19 cellular contexts compared by ENCODE assay signal in the genomic region with DNA sequence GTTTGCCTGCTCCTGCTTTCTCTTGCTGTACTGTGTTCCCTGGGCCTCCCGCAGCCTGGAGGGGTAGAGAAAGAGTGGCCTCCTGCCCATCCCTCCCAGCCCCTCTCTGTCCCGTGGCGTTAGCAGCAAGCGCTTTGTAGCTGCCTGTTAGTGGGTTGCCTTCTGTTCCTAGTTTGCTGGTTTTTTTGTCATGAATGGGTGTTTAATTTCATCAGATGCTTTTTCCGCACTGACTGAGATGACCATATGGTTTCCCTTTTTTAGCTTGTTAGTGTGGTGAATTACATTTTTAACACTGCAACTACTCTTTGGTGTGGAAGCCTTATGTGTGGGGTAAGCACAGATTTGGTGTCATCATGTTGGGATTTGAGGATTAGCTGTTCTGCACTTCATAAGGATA. TPM values are rescaled to one million over a fixed set of nuclear protein-coding genes. Genes with fewer than 3 reads are reported as not detected.
DNase-seq lines count a peak whose midpoint lies in the region; ATAC-seq, FAIRE-seq and TF ChIP-seq lines count a peak whose summit lies in the region.
"Had no signal": no experiment of that assay in that cellular context is flagged by ENCODE, and none has a peak within 500 bp of the region (broad histone marks: within the 10 kb centered on the region; RNA-seq: fewer than 3 reads in every experiment).

No MANE protein-coding gene starts in this region.

- H3K27me3 Mint-ChIP-seq in GM23338 (ENCODE audit: insufficient read depth, low read depth, poor library complexity), result peaks cover 1% of the 10 kb centered on the region
- H3K27me3 Mint-ChIP-seq in CD4-positive, alpha-beta T cell, result no peaks in the 10 kb centered on the region
- peaks cover 9% of the 10 kb centered on the region for H3K27me3 Mint-ChIP-seq in activated CD8-positive, alpha-beta T cell treated with anti-CD3 and anti-CD28 coated beads, Interleukin-2, amount 10 ng/mL, durations not matched to agents 7 days and 5 days (ENCODE audit: low read depth)

- H3K27ac ChIP-seq in GM23338 (ENCODE audit: low read depth) (no peak overlapping the region), gastrocnemius medialis (peak overlapping the region; percentile 0 to 78 (median 18))
- H3K27ac ChIP-seq in CD4-positive, alpha-beta T cell (ENCODE audit: low read depth, low read length), result no peak overlapping the region
- H3K27ac ChIP-seq: foreskin keratinocyte, prostate gland had no signal

- H3F3A ChIP-seq in GM23338 (replicated peaks; ENCODE audit: low read depth), result no peaks in the 10 kb centered on the region

- POLR2A ChIA-PET in CD4-positive, alpha-beta T cell (lab: Charles Lee), result no interaction called here
- POLR2A ChIA-PET in activated CD8-positive, alpha-beta T cell treated with anti-CD3 and anti-CD28 coated beads, Interleukin-2, amount 10 ng/mL, durations not matched to agents 7 days and 5 days (lab: Charles Lee), result no interaction called here

- no peak overlapping the region for H3K4me2 ChIP-seq in GM23338

- peaks cover 3% of the 10 kb centered on the region; the same call in 1 of the 2 replicates for H3K9me2 ChIP-seq in GM23338 (ENCODE audit: insufficient read depth)

- TF ChIP-seq CTCF in GM23338 (conservative IDR thresholded peaks at IDR 0.05; ENCODE audit: low read depth in 2 of 2), result no peak
- TF ChIP-seq CTCF in gastrocnemius medialis (IDR thresholded peaks at IDR 0.05 in 4 of 5, conservative IDR thresholded peaks at IDR 0.05 in 1 of 5), result no peak
- TF ChIP-seq CTCF in CD4-positive, alpha-beta T cell (IDR thresholded peaks at IDR 0.05), result no peak

- peaks cover 7% of the 10 kb centered on the region for H4K20me1 ChIP-seq in GM23338 (replicated peaks; ENCODE audit: insufficient read depth)

- H3K4me1 ChIP-seq in GM23338 (ENCODE audit: insufficient read depth) (peaks cover 10% of the 10 kb centered on the region), gastrocnemius medialis (peaks cover 20% of the 10 kb centered on the region in 2 donors)
- H3K4me1 ChIP-seq: prostate gland had no signal

- TF ChIP-seq POLR2A in gastrocnemius medialis (IDR thresholded peaks at IDR 0.05), result no peak

- intact Hi-C loops in gastrocnemius medialis (cut with DNase I; ENCODE audit: low total_unique reads), result no loop called here
- intact Hi-C loops in CD4-positive, alpha-beta T cell (cut with DNase I, micrococcal nuclease), result no loop called here

- H3K79me2 ChIP-seq in GM23338 (replicated peaks; ENCODE audit: insufficient read depth), result peaks cover 93% of the 10 kb centered on the region

- in situ Hi-C loops in gastrocnemius medialis (cut with MboI; ENCODE audit: low sequenced_read_pairs in 4 of 4), result no loop called here

- no peaks in the 10 kb centered on the region for H3K36me3 Mint-ChIP-seq in GM23338 (ENCODE audit: low read depth)
- H3K36me3 Mint-ChIP-seq in CD4-positive, alpha-beta T cell (ENCODE audit: low read depth), result no peaks in the 10 kb centered on the region
- no peaks in the 10 kb centered on the region for H3K36me3 Mint-ChIP-seq in activated CD8-positive, alpha-beta T cell treated with anti-CD3 and anti-CD28 coated beads, Interleukin-2, amount 10 ng/mL, durations not matched to agents 7 days and 5 days (ENCODE audit: low read depth)
- H3K36me3 Mint-ChIP-seq: activated CD4-positive, alpha-beta memory T cell treated with anti-CD3 and anti-CD28 coated beads for 36 hours; CD14-positive monocyte; mesothelial cell of epicardium had no signal

- ATAC-seq in GM23338 (peak; percentile 21; the same call in 1 of the 3 replicates), gastrocnemius medialis (no peak), GM21786 (IDR thresholded peaks at IDR 0.05; ENCODE audit: unreplicated experiment) (no peak)
- ATAC-seq in CD4-positive, alpha-beta T cell (ENCODE audit: poor library complexity), result no peak
- no peak for ATAC-seq in activated CD8-positive, alpha-beta T cell treated with anti-CD3 and anti-CD28 coated beads, Interleukin-2, amount 10 ng/mL, durations not matched to agents 7 days and 5 days
- ATAC-seq: foreskin keratinocyte had no signal

- CTCF ChIA-PET in CD4-positive, alpha-beta T cell (lab: Charles Lee), result no interaction called here
- CTCF ChIA-PET in activated CD8-positive, alpha-beta T cell treated with anti-CD3 and anti-CD28 coated beads, Interleukin-2, amount 10 ng/mL, durations not matched to agents 7 days and 5 days (lab: Charles Lee), result no interaction called here

- H3K9me3 ChIP-seq in gastrocnemius medialis, result no peaks in the 10 kb centered on the region
- no peaks in the 10 kb centered on the region for H3K9me3 ChIP-seq in CD4-positive, alpha-beta T cell (ENCODE audit: control insufficient read depth, low read length)
- H3K9me3 ChIP-seq: prostate gland had no signal

- FAIRE-seq in RCC 7860 (lab: Jason Lieb, UNC), result no peak
- FAIRE-seq: GM12891 had no signal

- no peaks in the 10 kb centered on the region for H3K36me3 ChIP-seq in GM23338 (ENCODE audit: insufficient read depth)
- H3K36me3 ChIP-seq in gastrocnemius medialis, result no peaks in the 10 kb centered on the region
- H3K36me3 ChIP-seq: prostate gland had no signal

- H3K4me1 Mint-ChIP-seq in GM23338, result peaks cover 23% of the 10 kb centered on the region
- no peaks in the 10 kb centered on the region for H3K4me1 Mint-ChIP-seq in CD4-positive, alpha-beta T cell (ENCODE audit: low read depth)
- no peaks in the 10 kb centered on the region for H3K4me1 Mint-ChIP-seq in activated CD8-positive, alpha-beta T cell treated with anti-CD3 and anti-CD28 coated beads, Interleukin-2, amount 10 ng/mL, durations not matched to agents 7 days and 5 days (ENCODE audit: low read depth)

- DNase-seq in GM23338 (ENCODE audit: low spot score) (no peak), NCI-H69 (lab: John Stamatoyannopoulos, UW) (peak; percentile 51), fibroblast of the conjunctiva (ENCODE audit: low read depth) (peak; percentile 71), gastrocnemius medialis (no peak), RCC 7860 (ENCODE audit: low spot score) (no peak)
- DNase-seq in CD4-positive, alpha-beta T cell, result no peak
- DNase-seq in activated CD8-positive, alpha-beta T cell treated with anti-CD3 and anti-CD28 coated beads, Interleukin-2, amount 10 ng/mL, durations not matched to agents 7 days and 5 days, result no peak
- DNase-seq: activated CD4-positive, alpha-beta memory T cell treated with anti-CD3 and anti-CD28 coated beads for 36 hours; activated effector memory CD4-positive, alpha-beta T cell treated with anti-CD3 and anti-CD28 coated beads, Interleukin-2, amount 50 U/mL, for 16 hours; EL; foreskin keratinocyte; NCI-H1092; NCI-H510A; T-helper 9 cell had no signal

- no peak overlapping the region for H3K4me3 ChIP-seq in GM23338
- no peak overlapping the region for H3K4me3 ChIP-seq in gastrocnemius medialis
- H3K4me3 ChIP-seq: prostate gland had no signal

- no peak overlapping the region for H3K27ac Mint-ChIP-seq in GM23338
- no peak overlapping the region for H3K27ac Mint-ChIP-seq in CD4-positive, alpha-beta T cell
- no peak overlapping the region for H3K27ac Mint-ChIP-seq in activated CD8-positive, alpha-beta T cell treated with anti-CD3 and anti-CD28 coated beads, Interleukin-2, amount 10 ng/mL, durations not matched to agents 7 days and 5 days
- H3K27ac Mint-ChIP-seq: activated CD4-positive, alpha-beta memory T cell treated with anti-CD3 and anti-CD28 coated beads for 36 hours; mesothelial cell of epicardium had no signal

- H3K4me3 Mint-ChIP-seq in GM23338, result no peak overlapping the region
- H3K4me3 Mint-ChIP-seq in CD4-positive, alpha-beta T cell, result no peak overlapping the region
- H3K4me3 Mint-ChIP-seq in activated CD8-positive, alpha-beta T cell treated with anti-CD3 and anti-CD28 coated beads, Interleukin-2, amount 10 ng/mL, durations not matched to agents 7 days and 5 days, result no peak overlapping the region
- H3K4me3 Mint-ChIP-seq: activated CD4-positive, alpha-beta memory T cell treated with anti-CD3 and anti-CD28 coated beads for 36 hours; CD14-positive monocyte; mesothelial cell of epicardium had no signal

- H3K27me3 ChIP-seq in GM23338 (ENCODE audit: insufficient read depth), result no peaks in the 10 kb centered on the region
- H3K27me3 ChIP-seq in gastrocnemius medialis, result no peaks in the 10 kb centered on the region
- no peaks in the 10 kb centered on the region for H3K27me3 ChIP-seq in CD4-positive, alpha-beta T cell (ENCODE audit: control insufficient read depth, insufficient read depth, low read length)
- H3K27me3 ChIP-seq: foreskin keratinocyte had no signal

- H3K9me3 Mint-ChIP-seq in GM23338, result no peaks in the 10 kb centered on the region; the same call in 2 of the 3 replicates
- H3K9me3 Mint-ChIP-seq in CD4-positive, alpha-beta T cell, result no peaks in the 10 kb centered on the region
- no peaks in the 10 kb centered on the region for H3K9me3 Mint-ChIP-seq in activated CD8-positive, alpha-beta T cell treated with anti-CD3 and anti-CD28 coated beads, Interleukin-2, amount 10 ng/mL, durations not matched to agents 7 days and 5 days (ENCODE audit: insufficient read depth)
- H3K9me3 Mint-ChIP-seq: activated CD4-positive, alpha-beta memory T cell treated with anti-CD3 and anti-CD28 coated beads for 36 hours; mesothelial cell of epicardium had no signal

- no peak overlapping the region for H2AFZ ChIP-seq in GM23338

TF ChIP-seq in GM23338, 12 proteins besides CTCF, POLR2A, EP300 and RAD21:
- no peak for TF ChIP-seq EZH2phosphoT487 (IDR thresholded peaks at IDR 0.05; ENCODE audit: unreplicated experiment)

RNA-seq across cellular contexts. Expression of a gene that starts 32.3 kb away (rescaled TPM):
- 15.6 and 16.5 TPM in 2 replicates for total RNA-seq in GM23338 (2014; rRNA removed; shearing (Covaris generic))
- 2.6 and 3.2 TPM in 2 replicates for polyA plus RNA-seq in GM23338 (2016; fragmentation: Nextera tagmentation; extraction: Ambion mirVana)
- 1 to 10 TPM; 1.9 to 4.0 (median 3.4) TPM for total RNA-seq in gastrocnemius medialis
- under 1 TPM in 1 of 2 experiments, not detected in 1; 0.16 TPM for total RNA-seq in CD4-positive, alpha-beta T cell
- total RNA-seq in activated CD8-positive, alpha-beta T cell treated with anti-CD3 and anti-CD28 coated beads, Interleukin-2, amount 10 ng/mL, durations not matched to agents 7 days and 5 days, result not detected

Comparison
In these comparisons a context has a peak if more than half of its experiments do, and no peak if none do; other contexts are left out.
1. DNase-seq: peak in NCI-H69 (single experiment) and fibroblast of the conjunctiva (single experiment); none in GM23338 (single experiment), gastrocnemius medialis (0 of 2), CD4-positive, alpha-beta T cell (0 of 10), RCC 7860 (single experiment) and activated CD8-positive, alpha-beta T cell treated with anti-CD3 and anti-CD28 coated beads, Interleukin-2, amount 10 ng/mL, durations not matched to agents 7 days and 5 days (single experiment).
2. H3K27ac ChIP-seq: peak in gastrocnemius medialis (4 of 4); none in GM23338 (single experiment) and CD4-positive, alpha-beta T cell (single experiment).